In genomic region chr16:58727028-58727781, GRCh38 we compare ENCODE assay signal across 17 cellular contexts. TPM values are rescaled to one million over a fixed set of nuclear protein-coding genes. Genes with fewer than 3 reads are reported as not detected.
A peak's percentile ranks its signal among the peaks of the same experiment; 100 is the strongest.
DNase-seq lines count a peak whose midpoint lies in the region; ATAC-seq and TF ChIP-seq lines count a peak whose summit lies in the region.
"Had no signal": no experiment of that assay in that cellular context is flagged by ENCODE, and none has a peak within 500 bp of the region (broad histone marks: within the 10 kb centered on the region; RNA-seq: fewer than 3 reads in every experiment).

No MANE protein-coding gene starts in this region.

- TF ChIP-seq RAD21 in liver (IDR thresholded peaks at IDR 0.05), result no peak

- 40% methylated on average over 9 of the region's 9 CpGs for WGBS in liver

- H3K9me3 ChIP-seq in right atrium auricular region (no peaks in the 10 kb centered on the region), liver (ENCODE audit: control insufficient read depth in 4 of 4, low read length in 3 of 4) (no peaks in the 10 kb centered on the region)
- H3K9me3 ChIP-seq: BLaER1 treated with 17β-estradiol and CSF1 and Interleukin-3, amounts not matched to agents 10 nM and 100 nM had no signal

- H3K27me3 ChIP-seq in right atrium auricular region (no peaks in the 10 kb centered on the region), liver (ENCODE audit: control insufficient read depth in 4 of 4, insufficient read depth in 4 of 4, low read length in 3 of 4) (no peaks in the 10 kb centered on the region)
- H3K27me3 ChIP-seq: BLaER1 treated with 17β-estradiol and CSF1 and Interleukin-3, amounts not matched to agents 10 nM and 100 nM had no signal

- H3K4me1 Mint-ChIP-seq in stimulated activated memory B cell treated with anti-CD40 and anti-IgM and Interleukin-4, amounts not matched to agents 10 μg/mL and 1 μg/mL and 100 μg/mL, for 72 hours, result peaks cover 11% of the 10 kb centered on the region

- H3K27ac ChIP-seq in right atrium auricular region (peak overlapping the region in 1 of 2 donors; percentile 42), liver (ENCODE audit: low read depth in 1 of 2, low read length in 2 of 2) (peak overlapping the region; percentile 86 to 96), coronary artery (no peak overlapping the region)
- H3K27ac ChIP-seq: BLaER1 treated with 17β-estradiol and CSF1 and Interleukin-3, amounts not matched to agents 10 nM and 100 nM; RWPE1 had no signal

- H3K4me1 ChIP-seq in right atrium auricular region (peaks cover 0 to 27% of the 10 kb centered on the region in 2 donors), liver (ENCODE audit: control insufficient read depth in 4 of 4, insufficient read depth in 4 of 4, low read length in 3 of 4) (peaks cover 8 to 81% (median 75%) of the 10 kb centered on the region in 4 donors)

- DNase-seq in Right ventricle myocardium inferior (ENCODE audit: missing footprints) (no peak), right atrium auricular region (ENCODE audit: low spot score) (no peak), amniotic epithelial cell (ENCODE audit: low read depth) (peak; percentile 4), amniotic stem cell (lab: John Stamatoyannopoulos, UW) (no peak), coronary artery (ENCODE audit: low spot score) (no peak)
- DNase-seq: Calu3, KG1, NCI-H1048, NCI-H146, NCI-H2227 treated with DMSO at 0.1 percent for 48 hours, NCI-H526 had no signal

- intact Hi-C loops in Right ventricle myocardium inferior (cut with DNase I), result no loop called here

- H3K9me3 Mint-ChIP-seq in stimulated activated memory B cell treated with anti-CD40 and anti-IgM and Interleukin-4, amounts not matched to agents 10 μg/mL and 1 μg/mL and 100 μg/mL, for 72 hours, result no peaks in the 10 kb centered on the region

- peaks cover 14% of the 10 kb centered on the region for H3K36me3 ChIP-seq in right atrium auricular region
- H3K36me3 ChIP-seq in liver (ENCODE audit: control insufficient read depth in 4 of 4, insufficient read depth in 3 of 4, low read depth in 1 of 4, low read length in 3 of 4), result peaks cover 0 to 6% (median 4%) of the 10 kb centered on the region in 4 donors

- no peak for TF ChIP-seq CTCF in right atrium auricular region (IDR thresholded peaks at IDR 0.05)
- no peak for TF ChIP-seq CTCF in liver (IDR thresholded peaks at IDR 0.05; ENCODE audit: low read depth, low read length, missing input control)
- TF ChIP-seq CTCF in coronary artery (IDR thresholded peaks at IDR 0.05), result no peak

- no peaks in the 10 kb centered on the region for H3K27me3 Mint-ChIP-seq in stimulated activated memory B cell treated with anti-CD40 and anti-IgM and Interleukin-4, amounts not matched to agents 10 μg/mL and 1 μg/mL and 100 μg/mL, for 72 hours

- H3K27ac Mint-ChIP-seq in stimulated activated memory B cell treated with anti-CD40 and anti-IgM and Interleukin-4, amounts not matched to agents 10 μg/mL and 1 μg/mL and 100 μg/mL, for 72 hours, result no peak overlapping the region

- H3K9ac ChIP-seq in liver (ENCODE audit: low read depth in 1 of 2, low read length in 2 of 2), result peak overlapping the region in 1 of 2 donors; percentile 94
- H3K9ac ChIP-seq: BLaER1 treated with 17β-estradiol and CSF1 and Interleukin-3, amounts not matched to agents 10 nM and 100 nM had no signal

- H3K36me3 Mint-ChIP-seq in stimulated activated memory B cell treated with anti-CD40 and anti-IgM and Interleukin-4, amounts not matched to agents 10 μg/mL and 1 μg/mL and 100 μg/mL, for 72 hours, result no peaks in the 10 kb centered on the region

- ATAC-seq in Right ventricle myocardium inferior (peak; percentile 11), HG03378 (IDR thresholded peaks at IDR 0.05; ENCODE audit: unreplicated experiment) (no peak)
- ATAC-seq in stimulated activated memory B cell treated with anti-CD40 and anti-IgM and Interleukin-4, amounts not matched to agents 10 μg/mL and 1 μg/mL and 100 μg/mL, for 72 hours, result no peak
- ATAC-seq: GM12878 had no signal

- no peak overlapping the region for H3K4me3 ChIP-seq in right atrium auricular region
- H3K4me3 ChIP-seq in liver (ENCODE audit: low read depth in 1 of 3, low read length in 3 of 3), result no peak overlapping the region
- H3K4me3 ChIP-seq in coronary artery, result no peak overlapping the region
- H3K4me3 ChIP-seq: BLaER1 treated with 17β-estradiol and CSF1 and Interleukin-3, amounts not matched to agents 10 nM and 100 nM; GM12878 had no signal

- no peak overlapping the region for H3K4me3 Mint-ChIP-seq in stimulated activated memory B cell treated with anti-CD40 and anti-IgM and Interleukin-4, amounts not matched to agents 10 μg/mL and 1 μg/mL and 100 μg/mL, for 72 hours

TF ChIP-seq in liver, 16 proteins besides CTCF, POLR2A, EP300 and RAD21:
- TF ChIP-seq HNF4A (conservative IDR thresholded peaks at IDR 0.05) (peak; percentile 45 to 64), JUND (IDR thresholded peaks at IDR 0.05) (peak; percentile 17 to 31), EGR1 (IDR thresholded peaks at IDR 0.05; ENCODE audit: low read depth in 2 of 2) (no peak), RXRA (IDR thresholded peaks at IDR 0.05) (peak; percentile 52 to 53), SP1 (IDR thresholded peaks at IDR 0.05) (peak; percentile 38), ZBTB33 (IDR thresholded peaks at IDR 0.05) (no peak), ATF3 (IDR thresholded peaks at IDR 0.05) (no peak)
- TF ChIP-seq, protein P1, sequence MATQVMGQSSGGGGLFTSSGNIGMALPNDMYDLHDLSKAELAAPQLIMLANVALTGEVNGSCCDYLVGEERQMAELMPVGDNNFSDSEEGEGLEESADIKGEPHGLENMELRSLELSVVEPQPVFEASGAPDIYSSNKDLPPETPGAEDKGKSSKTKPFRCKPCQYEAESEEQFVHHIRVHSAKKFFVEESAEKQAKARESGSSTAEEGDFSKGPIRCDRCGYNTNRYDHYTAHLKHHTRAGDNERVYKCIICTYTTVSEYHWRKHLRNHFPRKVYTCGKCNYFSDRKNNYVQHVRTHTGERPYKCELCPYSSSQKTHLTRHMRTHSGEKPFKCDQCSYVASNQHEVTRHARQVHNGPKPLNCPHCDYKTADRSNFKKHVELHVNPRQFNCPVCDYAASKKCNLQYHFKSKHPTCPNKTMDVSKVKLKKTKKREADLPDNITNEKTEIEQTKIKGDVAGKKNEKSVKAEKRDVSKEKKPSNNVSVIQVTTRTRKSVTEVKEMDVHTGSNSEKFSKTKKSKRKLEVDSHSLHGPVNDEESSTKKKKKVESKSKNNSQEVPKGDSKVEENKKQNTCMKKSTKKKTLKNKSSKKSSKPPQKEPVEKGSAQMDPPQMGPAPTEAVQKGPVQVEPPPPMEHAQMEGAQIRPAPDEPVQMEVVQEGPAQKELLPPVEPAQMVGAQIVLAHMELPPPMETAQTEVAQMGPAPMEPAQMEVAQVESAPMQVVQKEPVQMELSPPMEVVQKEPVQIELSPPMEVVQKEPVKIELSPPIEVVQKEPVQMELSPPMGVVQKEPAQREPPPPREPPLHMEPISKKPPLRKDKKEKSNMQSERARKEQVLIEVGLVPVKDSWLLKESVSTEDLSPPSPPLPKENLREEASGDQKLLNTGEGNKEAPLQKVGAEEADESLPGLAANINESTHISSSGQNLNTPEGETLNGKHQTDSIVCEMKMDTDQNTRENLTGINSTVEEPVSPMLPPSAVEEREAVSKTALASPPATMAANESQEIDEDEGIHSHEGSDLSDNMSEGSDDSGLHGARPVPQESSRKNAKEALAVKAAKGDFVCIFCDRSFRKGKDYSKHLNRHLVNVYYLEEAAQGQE (IDR thresholded peaks at IDR 0.05), result peak; percentile 57

RNA-seq across cellular contexts. Expression of gene GOT2, which starts 6.9 kb away (rescaled TPM):
- 524 TPM for total RNA-seq in Right ventricle myocardium inferior
- total RNA-seq in right atrium auricular region, result 100 to 1,000 TPM; 176 to 337 TPM
- total RNA-seq in liver, result 100 to 1,000 TPM in 1 of 2 donors, 10 to 100 TPM in 1; 80.2 to 111 TPM
- 100 to 1,000 TPM; 161 to 216 TPM for polyA plus RNA-seq in liver

RNA-seq across cellular contexts. Expression of gene SLC38A7, which starts 42.6 kb away (rescaled TPM):
- 32.7 TPM for total RNA-seq in Right ventricle myocardium inferior
- 10 to 100 TPM; 10.1 to 14.9 TPM for total RNA-seq in right atrium auricular region
- total RNA-seq in liver, result 10 to 100 TPM; 11.3 to 18.7 TPM
- polyA plus RNA-seq in liver, result 10 to 100 TPM in 1 of 2 donors, 1 to 10 TPM in 1; 7.9 to 10.6 TPM

Comparison
In these comparisons a context has a peak if more than half of its experiments do, and no peak if none do; other contexts are left out.
1. H3K27ac ChIP-seq: peak in liver (2 of 2); none in coronary artery (0 of 2).